In the genomic region with DNA sequence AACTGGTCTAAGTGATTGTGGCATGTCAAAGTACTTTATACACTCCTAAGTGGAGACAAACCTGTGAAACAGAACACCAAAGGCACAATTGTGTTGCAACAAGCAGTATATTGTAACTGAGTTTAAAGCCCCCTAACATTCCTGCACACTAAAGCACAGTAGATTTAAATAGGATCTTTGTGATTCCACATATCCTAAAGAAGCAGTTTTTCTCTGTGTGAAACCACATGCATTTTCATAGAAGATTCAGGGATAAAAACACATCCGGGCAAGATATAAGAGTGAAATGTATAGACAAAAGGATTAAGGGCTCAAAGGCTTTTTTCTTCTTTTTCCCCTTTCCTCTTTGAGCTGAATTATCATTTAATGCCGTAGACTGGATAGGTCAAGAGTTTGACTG, we compare ENCODE assay signal across 24 cellular contexts.
DNase-seq lines count a peak whose midpoint lies in the region; FAIRE-seq lines count a peak whose summit lies in the region.
"Had no signal": no experiment of that assay in that cellular context is flagged by ENCODE, and none has a peak within 500 bp of the region (broad histone marks: within the 10 kb centered on the region; RNA-seq: fewer than 3 reads in every experiment).

No MANE protein-coding gene starts in this region.

- no peaks in the 10 kb centered on the region for H3K36me3 ChIP-seq in iPS-20b (ENCODE audit: insufficient read depth, low read depth, low read length)
- no peaks in the 10 kb centered on the region for H3K36me3 ChIP-seq in neuronal stem cell (replicated peaks in 1 of 2; ENCODE audit: control insufficient read depth in 2 of 2, insufficient read depth in 2 of 2, low read length in 2 of 2)
- H3K36me3 ChIP-seq: BE2C; BLaER1 treated with 17β-estradiol and CSF1 and Interleukin-3, amounts not matched to agents 10 nM and 100 nM had no signal

- H2AK5ac ChIP-seq in neuronal stem cell (ENCODE audit: low read depth, low read length), result no peak overlapping the region

- H3K27me3 ChIP-seq in iPS-20b (ENCODE audit: insufficient read depth, low read length) (no peaks in the 10 kb centered on the region), neuronal stem cell (ENCODE audit: control insufficient read depth in 3 of 3, insufficient read depth in 3 of 3, low read depth in 1 of 3, low read length in 3 of 3) (no peaks in the 10 kb centered on the region)
- H3K27me3 ChIP-seq: BE2C; BLaER1 treated with 17β-estradiol and CSF1 and Interleukin-3, amounts not matched to agents 10 nM and 100 nM had no signal

- no peak overlapping the region for H3K4me2 ChIP-seq in neuronal stem cell (ENCODE audit: insufficient read depth, low read length, poor library complexity, severe bottlenecking)
- H3K4me2 ChIP-seq: A549; BLaER1 treated with 17β-estradiol and CSF1 and Interleukin-3, amounts not matched to agents 10 nM and 100 nM; GM23338 had no signal

- H3K9ac ChIP-seq in iPS-20b (ENCODE audit: low read depth, low read length) (0 out of 2 replicates have a peak overlapping the region, but pooled peaks have one; percentile 16), neuronal stem cell (ENCODE audit: low read depth, low read length, poor library complexity) (no peak overlapping the region)
- H3K9ac ChIP-seq: BLaER1 treated with 17β-estradiol and CSF1 and Interleukin-3, amounts not matched to agents 10 nM and 100 nM had no signal

- H2BK12ac ChIP-seq in neuronal stem cell (ENCODE audit: low read length), result no peak overlapping the region

- no peak overlapping the region for H3K4me3 ChIP-seq in iPS-20b (ENCODE audit: low read length)
- no peak overlapping the region for H3K4me3 ChIP-seq in neuronal stem cell (ENCODE audit: low read length in 2 of 2)
- H3K4me3 ChIP-seq: A549; BLaER1 treated with 17β-estradiol and CSF1 and Interleukin-3, amounts not matched to agents 10 nM and 100 nM; GM23338 had no signal

- H3K9me3 ChIP-seq in iPS-20b (ENCODE audit: insufficient read depth, low read depth, low read length), result no peaks in the 10 kb centered on the region
- H3K9me3 ChIP-seq in neuronal stem cell (replicated peaks in 1 of 2; ENCODE audit: control insufficient read depth in 2 of 2, insufficient read depth in 1 of 2, low read depth in 1 of 2, low read length in 2 of 2), result peaks cover 0 to 2% of the 10 kb centered on the region in 2 donors
- H3K9me3 ChIP-seq: A549; BE2C; BLaER1 treated with 17β-estradiol and CSF1 and Interleukin-3, amounts not matched to agents 10 nM and 100 nM had no signal

- no CpG with 5 or more reads among the region's 2 CpGs for WGBS in neuronal stem cell (ENCODE audit: extremely low coverage in 2 of 2, insufficient read length in 2 of 2, insufficient replicate concordance in 1 of 2), 2 donors

- H3K79me1 ChIP-seq in neuronal stem cell (ENCODE audit: low read depth, low read length), result no peaks in the 10 kb centered on the region

- H3K18ac ChIP-seq in neuronal stem cell (ENCODE audit: low read length), result no peak overlapping the region

- DNase-seq in COLO829 (ENCODE audit: low spot score) (peak; percentile 84), SK-MEL-5 (ENCODE audit: low read depth, low spot score) (peak; percentile 92), neuronal stem cell (ENCODE audit: low spot score) (no peak), urothelium cell line (ENCODE audit: low spot score) (no peak), NCI-H446 treated with DMSO at 0.1 percent for 48 hours (lab: John Stamatoyannopoulos, UW) (no peak), NAMALWA (ENCODE audit: low spot score) (no peak)
- DNase-seq: 8988T; ACHN; AML-193; BE2C; Calu3; CD4-positive, alpha-beta T cell; CD8-positive, alpha-beta memory T cell; COR-L47; DMS53; DMS79 treated with DMSO at 0.1 percent for 48 hours; GF-D8; H9 had no signal

- no peak overlapping the region for H2BK120ac ChIP-seq in neuronal stem cell (ENCODE audit: low read depth, low read length)

- H2AFZ ChIP-seq in neuronal stem cell (ENCODE audit: low read length), result peak overlapping the region; percentile 48
- H2AFZ ChIP-seq: GM23338 had no signal

- no peak overlapping the region for H3K4ac ChIP-seq in neuronal stem cell (ENCODE audit: low read length)

- no peak for FAIRE-seq in urothelium cell line (lab: Jason Lieb, UNC)
- FAIRE-seq: A549, GM12891, GM18507 had no signal

- in situ Hi-C loops in SK-MEL-5 (cut with HindIII; ENCODE audit: low pct_unique_long_range_greater_than_20kb, low sequenced_read_pairs), result no loop called here

- H4K91ac ChIP-seq in neuronal stem cell (ENCODE audit: low read depth, low read length, poor library complexity), result no peak overlapping the region

- H3K27ac ChIP-seq in iPS-20b (ENCODE audit: low read length) (no peak overlapping the region), neuronal stem cell (replicated peaks; ENCODE audit: low read length) (no peak overlapping the region)
- H3K27ac ChIP-seq: A549; BLaER1 treated with 17β-estradiol and CSF1 and Interleukin-3, amounts not matched to agents 10 nM and 100 nM had no signal

- H2BK15ac ChIP-seq in neuronal stem cell (ENCODE audit: low read length), result no peak overlapping the region

- no peak overlapping the region for H3K14ac ChIP-seq in neuronal stem cell (ENCODE audit: low read length)

- H3K4me1 ChIP-seq in iPS-20b (ENCODE audit: insufficient read depth, low read length) (peaks cover 10% of the 10 kb centered on the region), neuronal stem cell (ENCODE audit: control insufficient read depth in 2 of 2, insufficient read depth in 1 of 2, low read depth in 1 of 2, low read length in 2 of 2) (peaks cover 3 to 14% of the 10 kb centered on the region in 2 donors)
- H3K4me1 ChIP-seq: A549; BE2C; BLaER1 treated with 17β-estradiol and CSF1 and Interleukin-3, amounts not matched to agents 10 nM and 100 nM had no signal

- no peak overlapping the region for H2BK5ac ChIP-seq in neuronal stem cell (ENCODE audit: low read length)

- H3K23ac ChIP-seq in neuronal stem cell (ENCODE audit: low read depth, low read length, poor library complexity), result no peak overlapping the region

- H4K8ac ChIP-seq in neuronal stem cell (ENCODE audit: low read depth, low read length), result no peak overlapping the region

Comparison
In these comparisons a context has a peak if more than half of its experiments do, and no peak if none do; other contexts are left out.
1. DNase-seq: peak in COLO829 (single experiment) and SK-MEL-5 (single experiment); none in neuronal stem cell (single experiment), urothelium cell line (single experiment), NCI-H446 treated with DMSO at 0.1 percent for 48 hours (single experiment) and NAMALWA (single experiment).